Comparison of ENCODE assay signal across 13 cellular contexts in genomic region chr11:119664701-119665420, GRCh38.
A peak's percentile ranks its signal among the peaks of the same experiment; 100 is the strongest.
DNase-seq lines count a peak whose midpoint lies in the region; TF ChIP-seq lines count a peak whose summit lies in the region.
"Had no signal": no experiment of that assay in that cellular context is flagged by ENCODE, and none has a peak within 500 bp of the region (broad histone marks: within the 10 kb centered on the region; RNA-seq: fewer than 3 reads in every experiment).

No MANE protein-coding gene starts in this region.

- no peak for TF ChIP-seq CTCF in sigmoid colon (IDR thresholded peaks at IDR 0.05)

- TF ChIP-seq POLR2A in sigmoid colon (IDR thresholded peaks at IDR 0.05) = no peak

- H2BK15ac ChIP-seq in neuronal stem cell (ENCODE audit: low read length) = no peak overlapping the region

- H3K79me1 ChIP-seq in neuronal stem cell (ENCODE audit: low read depth, low read length) = peaks cover 7% of the 10 kb centered on the region

- TF ChIP-seq EP300 in sigmoid colon (IDR thresholded peaks at IDR 0.05) = no peak

- H3K27me3 ChIP-seq in layer of hippocampus (ENCODE audit: control insufficient read depth, insufficient read depth, low read length) = no peaks in the 10 kb centered on the region
- H3K27me3 ChIP-seq in neuronal stem cell (ENCODE audit: control insufficient read depth in 3 of 3, insufficient read depth in 3 of 3, low read depth in 1 of 3, low read length in 3 of 3) = no peaks in the 10 kb centered on the region
- H3K27me3 ChIP-seq in sigmoid colon = no peaks in the 10 kb centered on the region

- H3K4me1 ChIP-seq in neuronal stem cell (ENCODE audit: control insufficient read depth in 2 of 2, insufficient read depth in 1 of 2, low read depth in 1 of 2, low read length in 2 of 2) (peaks cover 11 to 15% of the 10 kb centered on the region in 2 donors), sigmoid colon (no peaks in the 10 kb centered on the region)

- H3K9me3 ChIP-seq in neuronal stem cell (replicated peaks in 1 of 2; ENCODE audit: control insufficient read depth in 2 of 2, insufficient read depth in 1 of 2, low read depth in 1 of 2, low read length in 2 of 2) (no peaks in the 10 kb centered on the region), sigmoid colon (no peaks in the 10 kb centered on the region)
- H3K9me3 ChIP-seq: Caco-2 had no signal

- H3K36me3 ChIP-seq in neuronal stem cell (replicated peaks in 1 of 2; ENCODE audit: control insufficient read depth in 2 of 2, insufficient read depth in 2 of 2, low read length in 2 of 2) (peaks cover 6 to 16% of the 10 kb centered on the region in 2 donors), sigmoid colon (no peaks in the 10 kb centered on the region)

- no peak overlapping the region for H4K8ac ChIP-seq in neuronal stem cell (ENCODE audit: low read depth, low read length)

- no peak overlapping the region for H2BK120ac ChIP-seq in neuronal stem cell (ENCODE audit: low read depth, low read length)

- intact Hi-C loops in sigmoid colon (cut with DNase I) = loop anchor here (5.0 kb wide), 1 partner anchor 637 kb away; no protein-coding TSS in a partner anchor

- H2AFZ ChIP-seq in neuronal stem cell (ENCODE audit: low read length) = no peak overlapping the region
- H2AFZ ChIP-seq: GM23338 had no signal

- H3K14ac ChIP-seq in neuronal stem cell (ENCODE audit: low read length) = no peak overlapping the region

- H3K4ac ChIP-seq in neuronal stem cell (ENCODE audit: low read length) = no peak overlapping the region

- peak overlapping the region; percentile 28 for H3K23ac ChIP-seq in neuronal stem cell (ENCODE audit: low read depth, low read length, poor library complexity)

- H3K4me3 ChIP-seq in neuronal stem cell (ENCODE audit: low read length in 2 of 2) (no peak overlapping the region), sigmoid colon (no peak overlapping the region)
- H3K4me3 ChIP-seq: GM12878, GM23338 had no signal

- WGBS in neuronal stem cell (ENCODE audit: extremely low coverage in 2 of 2, insufficient read length in 2 of 2, insufficient replicate concordance in 1 of 2), 2 donors = no CpG with 5 or more reads among the region's 44 CpGs
- 95 to 96% methylated on average over 44 of the region's 44 CpGs for WGBS in sigmoid colon, 2 donors

- H3K4me2 ChIP-seq in neuronal stem cell (ENCODE audit: insufficient read depth, low read length, poor library complexity, severe bottlenecking) = no peak overlapping the region

- H3K27ac ChIP-seq in layer of hippocampus (ENCODE audit: low read depth, low read length) (peak overlapping the region; percentile 18), neuronal stem cell (replicated peaks; ENCODE audit: low read length) (no peak overlapping the region), temporal lobe (ENCODE audit: low read depth, low read length) (peak overlapping the region; percentile 36), sigmoid colon (no peak overlapping the region)

- DNase-seq in neuronal stem cell (ENCODE audit: low spot score) = no peak
- no peak for DNase-seq in sigmoid colon
- DNase-seq in NCI-H2081 (lab: John Stamatoyannopoulos, UW) = no peak
- DNase-seq in OCI-M2 (lab: John Stamatoyannopoulos, UW; ENCODE audit: unreplicated experiment) = no peak
- DNase-seq: CD4-positive, CD25-positive, alpha-beta regulatory T cell; CD8-positive, alpha-beta T cell; DND-41; H9 had no signal

- no peak overlapping the region for H2BK5ac ChIP-seq in neuronal stem cell (ENCODE audit: low read length)

- no peak overlapping the region for H2BK12ac ChIP-seq in neuronal stem cell (ENCODE audit: low read length)

- H2AK5ac ChIP-seq in neuronal stem cell (ENCODE audit: low read depth, low read length) = peak overlapping the region; percentile 76

- no peak overlapping the region for H4K91ac ChIP-seq in neuronal stem cell (ENCODE audit: low read depth, low read length, poor library complexity)

- H3K9ac ChIP-seq in neuronal stem cell (ENCODE audit: low read depth, low read length, poor library complexity) = no peak overlapping the region

- H3K18ac ChIP-seq in neuronal stem cell (ENCODE audit: low read length) = no peak overlapping the region

Comparison
In these comparisons a context has a peak if more than half of its experiments do, and no peak if none do; other contexts are left out.
1. H3K27ac ChIP-seq: peak in layer of hippocampus (single experiment) and temporal lobe (single experiment); none in neuronal stem cell (single experiment) and sigmoid colon (0 of 4).